Comparison of ENCODE assay signal across 8 cellular contexts in genomic region chr3:197749601-197750395, GRCh38. TPM values are rescaled to one million over a fixed set of nuclear protein-coding genes. Genes with fewer than 3 reads are reported as not detected.
A peak's percentile ranks its signal among the peaks of the same experiment; 100 is the strongest.
DNase-seq lines count a peak whose midpoint lies in the region; ATAC-seq and TF ChIP-seq lines count a peak whose summit lies in the region.

Gene FYTTD1 (plus strand): TSS chr3:197749883. CDS start chr3:197749972, 89 bp downstream.

- H3K27me3 ChIP-seq in osteoblast (ENCODE audit: insufficient read depth, low read length), result no peaks in the 10 kb centered on the region

- peaks cover 36% of the 10 kb centered on the region for H4K20me1 ChIP-seq in osteoblast (ENCODE audit: insufficient read depth, low read length)

- no peaks in the 10 kb centered on the region for H3K36me3 ChIP-seq in osteoblast (ENCODE audit: insufficient read depth, low read length)

- ATAC-seq in SK-N-SH treated with all-trans-retinoic acid at 6 μM for 48 hours, result peak; percentile 89

- no peaks in the 10 kb centered on the region for H3K9me3 ChIP-seq in osteoblast (ENCODE audit: low read depth, low read length)

- peaks cover 48% of the 10 kb centered on the region for H3K4me1 Mint-ChIP-seq in HFFc6 (ENCODE audit: low read depth)
- H3K4me1 Mint-ChIP-seq in activated naive CD4-positive, alpha-beta T cell treated with anti-CD3 and anti-CD28 coated beads, Interleukin-2, amount 50 U/mL, for 24 hours, result peaks cover 51% of the 10 kb centered on the region

- H3K27me3 Mint-ChIP-seq in HFFc6 (ENCODE audit: insufficient read depth), result peaks cover 3% of the 10 kb centered on the region
- no peaks in the 10 kb centered on the region for H3K27me3 Mint-ChIP-seq in activated naive CD4-positive, alpha-beta T cell treated with anti-CD3 and anti-CD28 coated beads, Interleukin-2, amount 50 U/mL, for 24 hours

- POLR2A ChIA-PET in GM10248 (lab: Yijun Ruan, JAX), result interaction anchor here (0.5 to 1.5 kb wide), 3 partner anchors 12 to 208 kb away, joined by 3 to 6 read pairs (median 5); partner anchors contain the start of gene RUBCN

- H3K27ac ChIP-seq in osteoblast (ENCODE audit: low read depth, low read length) (peak within 1 kb of the TSS; percentile 70), temporal lobe (ENCODE audit: low read depth, low read length) (peak within 1 kb of the TSS; percentile 83)

- H2AFZ ChIP-seq in osteoblast (ENCODE audit: low read length), result peak within 1 kb of the TSS; percentile 92

- DNase-seq in GM10248 (ENCODE audit: extremely low spot score) (peak; percentile 92), HFFc6 (peak; percentile 80), NCI-H1048 (lab: John Stamatoyannopoulos, UW) (peak; percentile 36), glomerular endothelial cell (ENCODE audit: extremely low read depth, low read depth, low spot score) (no peak), osteoblast (ENCODE audit: insufficient read length, low spot score, missing footprints) (peak; percentile 98)

- no peaks in the 10 kb centered on the region for H3K9me3 Mint-ChIP-seq in HFFc6
- no peaks in the 10 kb centered on the region for H3K9me3 Mint-ChIP-seq in activated naive CD4-positive, alpha-beta T cell treated with anti-CD3 and anti-CD28 coated beads, Interleukin-2, amount 50 U/mL, for 24 hours

- peak within 1 kb of the TSS; percentile 93 for H3K27ac Mint-ChIP-seq in HFFc6
- H3K27ac Mint-ChIP-seq in activated naive CD4-positive, alpha-beta T cell treated with anti-CD3 and anti-CD28 coated beads, Interleukin-2, amount 50 U/mL, for 24 hours, result peak within 1 kb of the TSS; percentile 98

- peaks cover 41% of the 10 kb centered on the region for H3K79me2 ChIP-seq in osteoblast (ENCODE audit: insufficient read depth, low read length)

- no peaks in the 10 kb centered on the region; the same call in 1 of the 2 replicates for H3K36me3 Mint-ChIP-seq in HFFc6 (ENCODE audit: low read depth)
- no peaks in the 10 kb centered on the region for H3K36me3 Mint-ChIP-seq in activated naive CD4-positive, alpha-beta T cell treated with anti-CD3 and anti-CD28 coated beads, Interleukin-2, amount 50 U/mL, for 24 hours

- peak within 1 kb of the TSS; percentile 96 for H3K4me3 Mint-ChIP-seq in HFFc6
- peak within 1 kb of the TSS; percentile 99 for H3K4me3 Mint-ChIP-seq in activated naive CD4-positive, alpha-beta T cell treated with anti-CD3 and anti-CD28 coated beads, Interleukin-2, amount 50 U/mL, for 24 hours

- H3K4me1 ChIP-seq in osteoblast (ENCODE audit: insufficient read depth, low read length), result peaks cover 19% of the 10 kb centered on the region

- peak within 1 kb of the TSS; percentile 98 for H3K4me2 ChIP-seq in osteoblast (ENCODE audit: insufficient read depth, low read length)

- peak within 1 kb of the TSS; percentile 87 for H3K4me3 ChIP-seq in osteoblast (ENCODE audit: insufficient read depth, low read length)

- CTCF ChIA-PET in GM10248 (lab: Yijun Ruan, JAX), result interaction anchor here (1.0 to 1.8 kb wide), 12 partner anchors 10 to 151 kb away, joined by 3 to 5 read pairs (median 4); partner anchors contain the start of gene RUBCN

- peak; percentile 77 for TF ChIP-seq CTCF in GM10248 (IDR thresholded peaks at IDR 0.05; ENCODE audit: control extremely low read depth, extremely low read depth, low read depth, missing control alignments)
- peak; percentile 60 for TF ChIP-seq CTCF in HFFc6 (IDR thresholded peaks at IDR 0.05)
- peak; percentile 31 for TF ChIP-seq CTCF in osteoblast (IDR thresholded peaks at IDR 0.05; ENCODE audit: extremely low read depth, low read depth, low read length)

TF ChIP-seq in SK-N-SH treated with all-trans-retinoic acid at 6 μM for 48 hours, 23 proteins besides CTCF, POLR2A, EP300 and RAD21 (continues in another document):
- TF ChIP-seq BACH2 (CRISPR knock-in tag; IDR thresholded peaks at IDR 0.05; ENCODE audit: borderline replicate concordance) (no peak), ZNF70 (CRISPR knock-in tag; IDR thresholded peaks at IDR 0.05) (peak; percentile 91), ZNF565 (CRISPR knock-in tag; conservative IDR thresholded peaks at IDR 0.05; ENCODE audit: low read depth) (no peak), ARNTL (CRISPR knock-in tag; IDR thresholded peaks at IDR 0.05; ENCODE audit: borderline replicate concordance, low read depth) (no peak), ESRRG (CRISPR knock-in tag; IDR thresholded peaks at IDR 0.05) (no peak), ZFP3 (CRISPR knock-in tag; IDR thresholded peaks at IDR 0.05) (no peak), CSRNP3 (CRISPR knock-in tag; IDR thresholded peaks at IDR 0.05) (no peak), OSR1 (CRISPR knock-in tag; IDR thresholded peaks at IDR 0.05) (no peak), ZNF8 (CRISPR knock-in tag; IDR thresholded peaks at IDR 0.05) (no peak), PPARA (CRISPR knock-in tag; IDR thresholded peaks at IDR 0.05; ENCODE audit: borderline replicate concordance) (no peak), TSHZ2 (CRISPR knock-in tag; IDR thresholded peaks at IDR 0.05) (peak; percentile 76; the same call in 1 of the 2 replicates), CREB5 (CRISPR knock-in tag; IDR thresholded peaks at IDR 0.05; ENCODE audit: low read depth) (no peak), RARB (CRISPR knock-in tag; IDR thresholded peaks at IDR 0.05) (no peak), PATZ1 (CRISPR knock-in tag; IDR thresholded peaks at IDR 0.05; ENCODE audit: borderline replicate concordance) (no peak), CSDC2 (CRISPR knock-in tag; IDR thresholded peaks at IDR 0.05) (no peak), GLIS3 (CRISPR knock-in tag; IDR thresholded peaks at IDR 0.05) (no peak), TOX (CRISPR knock-in tag; IDR thresholded peaks at IDR 0.05; ENCODE audit: borderline replicate concordance) (no peak), ZC3H10 (CRISPR knock-in tag; IDR thresholded peaks at IDR 0.05) (no peak)

RNA-seq across cellular contexts. Expression of gene FYTTD1, which starts in this region (rescaled TPM):
- 10 to 100 TPM; 53.3 to 71.7 (median 60.9) TPM for total RNA-seq in HFFc6 (2021; fragmentation: NEBNext Ultra II Directional; extraction: Animal tissue kit (Norgen Biotek cat#: 25700))
- total RNA-seq in glomerular endothelial cell (47.3 and 57.8 TPM in 2 replicates), osteoblast (41.3 and 42.0 TPM in 2 replicates), temporal lobe (51.4 TPM)
